17 cellular contexts compared by ENCODE assay signal in the genomic region with DNA sequence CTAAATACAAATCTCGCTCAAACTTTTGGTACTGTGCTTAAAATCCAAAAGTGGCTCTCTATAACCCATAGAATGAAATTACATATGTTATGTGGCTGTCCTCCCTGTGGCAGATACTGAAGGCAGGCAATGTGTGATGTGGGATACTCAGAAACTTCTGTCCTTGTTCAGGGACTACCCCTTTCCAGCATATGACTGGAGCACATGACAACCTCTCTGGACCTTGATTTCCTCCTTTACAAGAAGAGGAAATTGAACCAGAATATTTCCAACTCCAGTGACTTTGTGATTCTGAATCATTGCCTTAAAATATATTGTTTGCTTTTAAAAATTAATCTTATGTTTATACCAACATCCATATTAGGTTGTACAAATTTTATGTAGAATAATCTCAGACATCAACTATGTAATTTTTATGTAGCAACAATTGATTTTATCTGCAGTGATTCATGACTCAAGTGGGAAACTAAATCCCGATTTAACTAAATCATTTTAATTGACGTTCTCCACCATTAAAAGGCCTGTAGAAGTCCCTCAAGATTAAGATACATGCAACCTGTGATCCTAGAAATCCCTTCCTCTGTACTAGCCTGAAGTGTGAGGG.
"Had no signal": no experiment of that assay in that cellular context is flagged by ENCODE, and none has a peak within 500 bp of the region (broad histone marks: within the 10 kb centered on the region; RNA-seq: fewer than 3 reads in every experiment).

No MANE protein-coding gene starts in this region.

- ATAC-seq: activated CD4-positive, alpha-beta T cell treated with anti-CD3 and anti-CD28 coated beads for 36 hours; activated CD8-positive, alpha-beta T cell treated with anti-CD3 and anti-CD28 coated beads, Interleukin-2, amount 10 ng/mL, durations not matched to agents 7 days and 5 days; mucosa of descending colon; natural killer cell treated with Interleukin-12 subunit alpha and Interleukin-12 subunit beta and Interleukin-15 and Interleukin-18, amount 100 ng/mL, for 72 hours had no signal

- DNase-seq: activated CD4-positive, alpha-beta T cell treated with anti-CD3 and anti-CD28 coated beads for 36 hours; activated CD8-positive, alpha-beta memory T cell treated with anti-CD3 and anti-CD28 coated beads, Interleukin-2, amount 50 U/mL, for 48 hours; activated CD8-positive, alpha-beta T cell treated with anti-CD3 and anti-CD28 coated beads, Interleukin-2, amount 10 ng/mL, durations not matched to agents 7 days and 5 days; activated naive CD4-positive, alpha-beta T cell; effector memory CD4-positive, alpha-beta T cell; occipital lobe; sigmoid colon; stimulated activated CD4-positive, alpha-beta T cell treated with anti-CD3 and anti-CD28 coated beads, Interleukin-2, amount 100 ng/mL, for 48 hours; stimulated activated naive CD4-positive, alpha-beta T cell treated with Interleukin-2 at 50 U/mL for 16 hours; T-helper 9 cell had no signal

- H3K9me3 ChIP-seq: ascending aorta, mucosa of descending colon, prostate gland, sigmoid colon, thoracic aorta had no signal

- H3K4me1 ChIP-seq: prostate gland had no signal

- H3K27ac ChIP-seq: epithelial cell of prostate, prostate gland had no signal

- H3K4me3 ChIP-seq: ascending aorta, lung, mucosa of descending colon, prostate gland, sigmoid colon, thoracic aorta had no signal

- H3K27me3 ChIP-seq: ascending aorta, sigmoid colon had no signal
